In the genomic region with DNA sequence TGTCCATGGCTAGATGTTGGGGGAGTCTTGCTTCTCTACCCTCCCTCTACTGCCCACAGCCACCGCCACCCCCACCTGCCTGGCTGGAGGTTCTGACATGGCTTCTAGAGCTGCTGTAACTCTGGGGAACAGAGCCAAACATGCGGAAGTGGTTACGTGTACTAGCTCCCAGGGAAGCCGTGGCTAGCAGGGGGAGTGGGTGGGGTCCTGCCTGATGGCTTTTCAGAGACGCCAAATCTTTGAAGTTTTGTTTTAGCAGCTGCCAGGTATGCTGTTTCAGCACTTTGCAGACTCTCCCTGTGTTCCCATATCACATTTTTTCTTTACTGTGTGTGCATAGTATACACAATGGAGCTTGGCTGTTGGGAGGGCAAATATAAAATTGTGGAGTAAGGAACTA, we compare ENCODE assay signal across 8 cellular contexts.
DNase-seq lines count a peak whose midpoint lies in the region; ATAC-seq and TF ChIP-seq lines count a peak whose summit lies in the region.

No MANE protein-coding gene starts in this region.

- 19% methylated on average over 5 of the region's 5 CpGs for WGBS in esophagus muscularis mucosa

- no peak for TF ChIP-seq POLR2A in esophagus muscularis mucosa (IDR thresholded peaks at IDR 0.05; ENCODE audit: low read depth)

- in situ Hi-C loops in ACHN (cut with HindIII; ENCODE audit: low pct_ligation_motif_present, low pct_unique_long_range_greater_than_20kb, low sequenced_read_pairs): no loop called here

- no peaks in the 10 kb centered on the region for H3K9me3 ChIP-seq in esophagus muscularis mucosa

- H3K36me3 ChIP-seq in esophagus muscularis mucosa: no peaks in the 10 kb centered on the region

- no peak for TF ChIP-seq CTCF in esophagus muscularis mucosa (IDR thresholded peaks at IDR 0.05)

- H3K27me3 ChIP-seq in esophagus muscularis mucosa: no peaks in the 10 kb centered on the region

- no peak for TF ChIP-seq EP300 in esophagus muscularis mucosa (IDR thresholded peaks at IDR 0.05)

- H3K27ac ChIP-seq in esophagus muscularis mucosa (replicated peaks in 1 of 4): peak overlapping the region; percentile 38 to 65 (median 53)

- DNase-seq in stimulated activated CD4-positive, alpha-beta T cell treated with anti-CD3 and anti-CD28 coated beads, Interleukin-15, amount 100 ng/mL, for 24 hours: peak; percentile 34
- DNase-seq in stimulated activated CD4-positive, alpha-beta T cell treated with anti-CD3 and anti-CD28 coated beads, Interleukin-12 subunit alpha, Interleukin-12 subunit beta, amount 100 ng/mL, for 4 hours: no peak
- DNase-seq in activated CD4-positive, alpha-beta T cell treated with anti-CD3 and anti-CD28 coated beads for 48 hours: peak; percentile 27
- DNase-seq in esophagus muscularis mucosa (ENCODE audit: extremely low spot score): no peak
- DNase-seq in skeletal muscle cell (ENCODE audit: low read depth): peak; percentile 74
- DNase-seq in ACHN: no peak

- intact Hi-C loops in esophagus muscularis mucosa (cut with DNase I): no loop called here

- H3K4me3 ChIP-seq in esophagus muscularis mucosa (no peak overlapping the region), skeletal muscle cell (ENCODE audit: low read depth, low read length) (no peak overlapping the region)

- peaks cover 4 to 33% (median 28%) of the 10 kb centered on the region in 4 donors for H3K4me1 ChIP-seq in esophagus muscularis mucosa

- ATAC-seq in HG03175 (IDR thresholded peaks at IDR 0.05; ENCODE audit: unreplicated experiment) (no peak), HG03460 (IDR thresholded peaks at IDR 0.05; ENCODE audit: unreplicated experiment) (no peak)

Comparison
In these comparisons a context has a peak if more than half of its experiments do, and no peak if none do; other contexts are left out.
1. DNase-seq: peak in stimulated activated CD4-positive, alpha-beta T cell treated with anti-CD3 and anti-CD28 coated beads, Interleukin-15, amount 100 ng/mL, for 24 hours (single experiment), activated CD4-positive, alpha-beta T cell treated with anti-CD3 and anti-CD28 coated beads for 48 hours (single experiment) and skeletal muscle cell (single experiment); none in stimulated activated CD4-positive, alpha-beta T cell treated with anti-CD3 and anti-CD28 coated beads, Interleukin-12 subunit alpha, Interleukin-12 subunit beta, amount 100 ng/mL, for 4 hours (single experiment), esophagus muscularis mucosa (single experiment) and ACHN (single experiment).